Comparison of ENCODE assay signal across 1 cellular context in the genomic region with DNA sequence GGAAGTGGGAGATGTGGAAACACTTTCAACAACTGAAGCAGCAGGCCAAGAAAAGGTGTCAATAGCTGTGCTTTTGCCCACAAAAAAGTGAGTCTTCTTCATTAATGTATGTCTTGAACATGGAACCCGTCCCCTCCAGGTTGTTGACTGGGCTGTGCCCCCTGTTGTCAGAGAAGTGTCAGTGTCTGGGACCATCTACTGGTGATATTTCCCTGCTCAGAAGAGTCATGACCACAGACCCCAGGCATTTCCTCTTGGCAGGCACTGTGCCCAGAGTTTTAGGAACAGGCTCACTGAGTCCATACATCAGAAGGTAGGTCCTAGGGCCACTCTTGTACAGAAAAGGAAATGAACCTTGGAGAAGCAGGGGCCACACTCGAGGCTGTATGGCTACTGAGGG.
TF ChIP-seq lines count a peak whose summit lies in the region.

No MANE protein-coding gene starts in this region.

TF ChIP-seq in IMR-90, 13 proteins besides CTCF, POLR2A, EP300 and RAD21:
- TF ChIP-seq RCOR1 (IDR thresholded peaks at IDR 0.05; ENCODE audit: insufficient replicate concordance, low read length) = no peak
